8 cellular contexts compared by ENCODE assay signal in the genomic region with DNA sequence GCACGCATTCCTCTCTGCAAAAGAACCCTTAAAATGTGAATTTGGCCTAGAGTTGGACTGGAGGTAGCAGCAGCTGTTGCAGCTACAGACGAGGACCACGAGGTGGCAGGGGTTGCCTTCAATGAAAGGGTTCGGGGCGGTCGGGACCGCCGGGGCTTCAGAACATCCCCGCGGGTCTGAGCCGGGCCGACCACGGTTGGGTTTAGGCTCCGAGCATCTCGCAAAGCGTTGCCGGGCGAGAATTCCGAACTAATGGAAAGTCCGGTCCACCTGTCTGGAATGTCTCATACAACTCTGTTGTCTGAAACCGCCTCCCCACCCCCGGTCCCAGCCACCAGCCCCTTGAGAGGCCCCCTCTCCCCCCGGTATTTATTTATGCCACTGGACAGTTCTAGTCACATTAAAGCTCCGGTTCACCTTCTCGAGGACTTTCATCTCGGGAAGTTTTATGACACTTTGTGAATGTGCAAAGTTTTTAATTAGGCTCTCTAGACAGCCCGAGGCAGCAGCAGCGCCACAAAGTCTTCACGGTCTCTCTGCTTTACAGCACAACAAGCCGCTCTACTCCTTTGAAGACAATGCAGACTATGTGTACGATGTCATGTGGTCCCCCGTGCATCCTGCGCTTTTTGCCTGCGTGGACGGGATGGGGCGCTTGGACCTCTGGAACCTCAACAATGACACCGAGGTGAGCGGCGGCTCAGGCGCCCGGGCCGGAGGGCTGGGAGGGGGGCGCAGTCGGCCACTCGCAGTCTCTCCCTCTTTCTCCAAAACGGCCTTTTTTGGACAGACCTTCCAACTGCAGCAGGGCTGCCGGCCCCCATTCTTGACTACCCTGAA.
A peak's percentile ranks its signal among the peaks of the same experiment; 100 is the strongest.
DNase-seq lines count a peak whose midpoint lies in the region; ATAC-seq and TF ChIP-seq lines count a peak whose summit lies in the region.

No MANE protein-coding gene starts in this region.

- H3K27ac Mint-ChIP-seq in dendritic cell treated with granulocyte-macrophage colony-stimulating factor and Interleukin-4, amounts not matched to agents 40 ng/mL and 50 ng/mL, for 4 days = no peak overlapping the region

- H3K9me3 Mint-ChIP-seq in dendritic cell treated with granulocyte-macrophage colony-stimulating factor and Interleukin-4, amounts not matched to agents 40 ng/mL and 50 ng/mL, for 4 days = no peaks in the 10 kb centered on the region

- H3K9me3 ChIP-seq in left lung = no peaks in the 10 kb centered on the region

- intact Hi-C loops in dendritic cell treated with granulocyte-macrophage colony-stimulating factor and Interleukin-4, amounts not matched to agents 40 ng/mL and 50 ng/mL, for 4 days (cut with micrococcal nuclease) = loop anchor here (1.0 to 10.0 kb wide), 2 partner anchors 161 to 952 kb away; no protein-coding TSS in a partner anchor
- intact Hi-C loops in left lung (cut with DNase I) = loop anchor here in 1 of 2 donors (5.0 kb wide), 1 partner anchor 952 kb away; no protein-coding TSS in a partner anchor

- no peak overlapping the region for H3K27ac ChIP-seq in left lung

- peaks cover 8% of the 10 kb centered on the region for H3K4me1 Mint-ChIP-seq in dendritic cell treated with granulocyte-macrophage colony-stimulating factor and Interleukin-4, amounts not matched to agents 40 ng/mL and 50 ng/mL, for 4 days (ENCODE audit: low read depth)

- H3K4me3 Mint-ChIP-seq in dendritic cell treated with granulocyte-macrophage colony-stimulating factor and Interleukin-4, amounts not matched to agents 40 ng/mL and 50 ng/mL, for 4 days = peak overlapping the region; percentile 39

- DNase-seq in AG08395 (ENCODE audit: low spot score) (peak; percentile 78), NCI-H226 (peak; percentile 43), left lung (peak; percentile 50 to 72)
- DNase-seq in activated CD4-positive, alpha-beta T cell treated with anti-CD3 and anti-CD28 coated beads for 48 hours = peak; percentile 61
- DNase-seq in stimulated activated CD4-positive, alpha-beta T cell treated with anti-CD3 and anti-CD28 coated beads, Interleukin-2, amount 100 ng/mL, for 4 hours (ENCODE audit: low read depth) = peak; percentile 6

- H3K36me3 Mint-ChIP-seq in dendritic cell treated with granulocyte-macrophage colony-stimulating factor and Interleukin-4, amounts not matched to agents 40 ng/mL and 50 ng/mL, for 4 days (ENCODE audit: low read depth) = no peaks in the 10 kb centered on the region

- H3K36me3 ChIP-seq in left lung = no peaks in the 10 kb centered on the region

- TF ChIP-seq CTCF in left lung (IDR thresholded peaks at IDR 0.05) = peak; percentile 65 to 76

- ATAC-seq in GM18868 (IDR thresholded peaks at IDR 0.05; ENCODE audit: unreplicated experiment) (peak; percentile 97), HG03159 (IDR thresholded peaks at IDR 0.05; ENCODE audit: unreplicated experiment) (peak; percentile 89), left lung (peak; percentile 98)

- peaks cover 22 to 42% of the 10 kb centered on the region in 2 donors for H3K27me3 ChIP-seq in left lung

- peaks cover 0 to 8% of the 10 kb centered on the region in 2 donors for H3K4me1 ChIP-seq in left lung

- H3K27me3 Mint-ChIP-seq in dendritic cell treated with granulocyte-macrophage colony-stimulating factor and Interleukin-4, amounts not matched to agents 40 ng/mL and 50 ng/mL, for 4 days = peaks cover 31% of the 10 kb centered on the region

- H3K4me3 ChIP-seq in left lung = peak overlapping the region; percentile 26 to 28

Comparison
In these comparisons a context has a peak if more than half of its experiments do, and no peak if none do; other contexts are left out.
1. DNase-seq: peak in every context shown above with its lines; median percentile 78 in AG08395; 61 in activated CD4-positive, alpha-beta T cell treated with anti-CD3 and anti-CD28 coated beads for 48 hours; 61 in left lung; 43 in NCI-H226; 6 in stimulated activated CD4-positive, alpha-beta T cell treated with anti-CD3 and anti-CD28 coated beads, Interleukin-2, amount 100 ng/mL, for 4 hours.